1 cellular context compared by ENCODE assay signal in genomic region chr19:7860902-7861618, GRCh38.
TF ChIP-seq lines count a peak whose summit lies in the region.

No MANE protein-coding gene starts in this region.

TF ChIP-seq in HepG2, 621 proteins besides CTCF, POLR2A, EP300 and RAD21:
- TF ChIP-seq ZNF263 (CRISPR knock-in tag; IDR thresholded peaks at IDR 0.05) (peak; percentile 68), ZNF205 (CRISPR knock-in tag; IDR thresholded peaks at IDR 0.05) (no peak)
